Comparison of ENCODE assay signal across 1 cellular context in genomic region chr9:107222020-107222522, GRCh38.
TF ChIP-seq lines count a peak whose summit lies in the region.

No MANE protein-coding gene starts in this region.

TF ChIP-seq in GM23338, 12 proteins besides CTCF, POLR2A, EP300 and RAD21 (continued from another document):
- TF ChIP-seq, protein P1, sequence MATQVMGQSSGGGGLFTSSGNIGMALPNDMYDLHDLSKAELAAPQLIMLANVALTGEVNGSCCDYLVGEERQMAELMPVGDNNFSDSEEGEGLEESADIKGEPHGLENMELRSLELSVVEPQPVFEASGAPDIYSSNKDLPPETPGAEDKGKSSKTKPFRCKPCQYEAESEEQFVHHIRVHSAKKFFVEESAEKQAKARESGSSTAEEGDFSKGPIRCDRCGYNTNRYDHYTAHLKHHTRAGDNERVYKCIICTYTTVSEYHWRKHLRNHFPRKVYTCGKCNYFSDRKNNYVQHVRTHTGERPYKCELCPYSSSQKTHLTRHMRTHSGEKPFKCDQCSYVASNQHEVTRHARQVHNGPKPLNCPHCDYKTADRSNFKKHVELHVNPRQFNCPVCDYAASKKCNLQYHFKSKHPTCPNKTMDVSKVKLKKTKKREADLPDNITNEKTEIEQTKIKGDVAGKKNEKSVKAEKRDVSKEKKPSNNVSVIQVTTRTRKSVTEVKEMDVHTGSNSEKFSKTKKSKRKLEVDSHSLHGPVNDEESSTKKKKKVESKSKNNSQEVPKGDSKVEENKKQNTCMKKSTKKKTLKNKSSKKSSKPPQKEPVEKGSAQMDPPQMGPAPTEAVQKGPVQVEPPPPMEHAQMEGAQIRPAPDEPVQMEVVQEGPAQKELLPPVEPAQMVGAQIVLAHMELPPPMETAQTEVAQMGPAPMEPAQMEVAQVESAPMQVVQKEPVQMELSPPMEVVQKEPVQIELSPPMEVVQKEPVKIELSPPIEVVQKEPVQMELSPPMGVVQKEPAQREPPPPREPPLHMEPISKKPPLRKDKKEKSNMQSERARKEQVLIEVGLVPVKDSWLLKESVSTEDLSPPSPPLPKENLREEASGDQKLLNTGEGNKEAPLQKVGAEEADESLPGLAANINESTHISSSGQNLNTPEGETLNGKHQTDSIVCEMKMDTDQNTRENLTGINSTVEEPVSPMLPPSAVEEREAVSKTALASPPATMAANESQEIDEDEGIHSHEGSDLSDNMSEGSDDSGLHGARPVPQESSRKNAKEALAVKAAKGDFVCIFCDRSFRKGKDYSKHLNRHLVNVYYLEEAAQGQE (IDR thresholded peaks at IDR 0.05; ENCODE audit: unreplicated experiment), result no peak
- TF ChIP-seq, protein P2, sequence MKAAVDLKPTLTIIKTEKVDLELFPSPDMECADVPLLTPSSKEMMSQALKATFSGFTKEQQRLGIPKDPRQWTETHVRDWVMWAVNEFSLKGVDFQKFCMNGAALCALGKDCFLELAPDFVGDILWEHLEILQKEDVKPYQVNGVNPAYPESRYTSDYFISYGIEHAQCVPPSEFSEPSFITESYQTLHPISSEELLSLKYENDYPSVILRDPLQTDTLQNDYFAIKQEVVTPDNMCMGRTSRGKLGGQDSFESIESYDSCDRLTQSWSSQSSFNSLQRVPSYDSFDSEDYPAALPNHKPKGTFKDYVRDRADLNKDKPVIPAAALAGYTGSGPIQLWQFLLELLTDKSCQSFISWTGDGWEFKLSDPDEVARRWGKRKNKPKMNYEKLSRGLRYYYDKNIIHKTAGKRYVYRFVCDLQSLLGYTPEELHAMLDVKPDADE (IDR thresholded peaks at IDR 0.05), result no peak
- no peak for TF ChIP-seq POLR2AphosphoS5 (IDR thresholded peaks at IDR 0.05; ENCODE audit: low read depth)
- TF ChIP-seq STAT1 (IDR thresholded peaks at IDR 0.05; ENCODE audit: unreplicated experiment), result no peak
- TF ChIP-seq NANOG (IDR thresholded peaks at IDR 0.05; ENCODE audit: borderline replicate concordance), result no peak
